In the genomic region with DNA sequence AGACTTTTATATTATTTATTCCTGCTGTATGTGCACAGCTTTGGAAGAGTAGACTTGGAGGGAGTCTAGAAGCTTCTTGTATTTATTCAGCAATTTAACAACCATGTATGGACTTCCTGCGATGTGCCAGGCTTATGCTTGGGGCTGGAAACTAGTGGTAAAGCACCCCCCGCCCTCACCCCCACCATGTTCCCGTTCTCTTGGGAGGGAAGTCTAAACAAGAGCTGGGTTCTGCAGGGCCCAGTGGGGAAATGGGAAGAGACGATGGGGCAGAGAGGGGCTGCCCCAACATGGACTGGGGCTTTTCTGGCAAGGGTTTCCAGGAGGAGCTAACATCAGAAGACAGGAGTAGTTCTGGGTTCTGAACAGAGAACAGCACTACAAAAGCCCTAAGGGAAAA, we compare ENCODE assay signal across 13 cellular contexts. TPM values are rescaled to one million over a fixed set of nuclear protein-coding genes. Genes with fewer than 3 reads are reported as not detected.
DNase-seq lines count a peak whose midpoint lies in the region; ATAC-seq, FAIRE-seq and TF ChIP-seq lines count a peak whose summit lies in the region.
"Had no signal": no experiment of that assay in that cellular context is flagged by ENCODE, and none has a peak within 500 bp of the region (broad histone marks: within the 10 kb centered on the region; RNA-seq: fewer than 3 reads in every experiment).

No MANE protein-coding gene starts in this region.

- no peaks in the 10 kb centered on the region for H3K36me3 ChIP-seq in liver (ENCODE audit: control insufficient read depth in 4 of 4, insufficient read depth in 3 of 4, low read depth in 1 of 4, low read length in 3 of 4)
- H3K36me3 ChIP-seq in HepG2 (replicated peaks in 1 of 2; ENCODE audit: control insufficient read depth in 1 of 2, insufficient read depth in 2 of 2, low read length in 2 of 2) = peaks cover 15 to 45% of the 10 kb centered on the region in 2 experiments; a peak in 4 of 5 replicates
- peaks cover 0 to 30% (median 0%) of the 10 kb centered on the region in 3 donors for H3K36me3 ChIP-seq in esophagus squamous epithelium
- H3K36me3 ChIP-seq in neutrophil = no peaks in the 10 kb centered on the region

- TF ChIP-seq POLR2A in HepG2 (IDR thresholded peaks at IDR 0.05; ENCODE audit: insufficient read depth in 1 of 2, low read depth in 2 of 2, low read length in 2 of 2) = no peak
- no peak for TF ChIP-seq POLR2A in esophagus squamous epithelium (IDR thresholded peaks at IDR 0.05)

- no peak for DNase-seq in HepG2 (ENCODE audit: low spot score)
- DNase-seq in esophagus squamous epithelium (lab: John Stamatoyannopoulos, UW) = no peak
- no peak for DNase-seq in HPDE6-E6E7 (ENCODE audit: extremely low spot score)
- DNase-seq in central memory CD4-positive, alpha-beta T cell = no peak
- no peak for DNase-seq in NCI-H2196 treated with DMSO at 0.1 percent for 48 hours (lab: John Stamatoyannopoulos, UW; ENCODE audit: unreplicated experiment)

- FAIRE-seq in HepG2 (lab: Jason Lieb, UNC) = no peak
- FAIRE-seq: TTC549 had no signal

- no TSS peak for BruUV-seq in HepG2 (replicated peaks; lab: Mats Ljungman, UMichigan)

- in situ Hi-C loops in HepG2 (cut with HindIII; ENCODE audit: extremely low pct_ligation_motif_present, low pct_unique_long_range_greater_than_20kb) = loop anchor here (25.0 kb wide), 1 partner anchor 1555 kb away; the partner anchor contains the start of gene HNRNPF

- H4K20me1 ChIP-seq in HepG2 (ENCODE audit: insufficient read depth, low read length) = peaks cover 9% of the 10 kb centered on the region; the same call in 1 of the 2 replicates

- POLR2A ChIA-PET in HepG2 (lab: Yijun Ruan, JAX) = interaction anchor here (1.1 to 13.2 kb wide), 5 partner anchors 8 to 708 kb away, joined by 3 to 407 read pairs (median 9); partner anchors contain the start of genes DEPP1 and RASSF4

- peaks cover 2 to 31% (median 11%) of the 10 kb centered on the region in 4 donors for H3K4me1 ChIP-seq in liver (ENCODE audit: control insufficient read depth in 4 of 4, insufficient read depth in 4 of 4, low read length in 3 of 4)
- H3K4me1 ChIP-seq in HepG2 (ENCODE audit: insufficient read depth, low read length) = peaks cover 63% of the 10 kb centered on the region
- peaks cover 15 to 72% (median 29%) of the 10 kb centered on the region in 3 donors for H3K4me1 ChIP-seq in esophagus squamous epithelium
- peaks cover 34 to 46% of the 10 kb centered on the region in 2 experiments for H3K4me1 ChIP-seq in neutrophil (ENCODE audit: control insufficient read depth in 1 of 2, insufficient read depth in 1 of 2, low read depth in 1 of 2, low read length in 1 of 2)

- H3K9me3 ChIP-seq in liver (ENCODE audit: control insufficient read depth in 4 of 4, low read length in 3 of 4) = no peaks in the 10 kb centered on the region
- no peaks in the 10 kb centered on the region for H3K9me3 ChIP-seq in HepG2 (ENCODE audit: low read length)
- no peaks in the 10 kb centered on the region for H3K9me3 ChIP-seq in esophagus squamous epithelium
- no peaks in the 10 kb centered on the region for H3K9me3 ChIP-seq in neutrophil

- TF ChIP-seq CTCF in liver (IDR thresholded peaks at IDR 0.05; ENCODE audit: low read depth, low read length, missing input control) (no peak), HepG2 (CRISPR knock-in tag; IDR thresholded peaks at IDR 0.05) (no peak), esophagus squamous epithelium (IDR thresholded peaks at IDR 0.05) (no peak), neutrophil (IDR thresholded peaks at IDR 0.05) (no peak)

- H3K79me2 ChIP-seq in HepG2 (ENCODE audit: insufficient read depth, low read length) = peaks cover 53% of the 10 kb centered on the region

- intact Hi-C loops in HepG2 (cut with micrococcal nuclease; ENCODE audit: unreplicated experiment) (no loop called here), esophagus squamous epithelium (cut with DNase I) (no loop called here)

- TF ChIP-seq RAD21 in liver (IDR thresholded peaks at IDR 0.05) (no peak), HepG2 (CRISPR knock-in tag; IDR thresholded peaks at IDR 0.05) (no peak)

- CTCF ChIA-PET in HepG2 (lab: Yijun Ruan, JAX; ENCODE audit: low intra/inter-chr PET ratio, low total read pairs) = no interaction called here

- H3K9ac ChIP-seq in liver (ENCODE audit: low read depth in 1 of 2, low read length in 2 of 2) = no peak overlapping the region
- H3K9ac ChIP-seq in HepG2 (ENCODE audit: insufficient read depth, low read depth, low read length) = no peak overlapping the region

- H3K27me3 ChIP-seq in liver (ENCODE audit: control insufficient read depth in 4 of 4, insufficient read depth in 4 of 4, low read length in 3 of 4) (no peaks in the 10 kb centered on the region), HepG2 (ENCODE audit: control insufficient read depth in 1 of 2, insufficient read depth in 2 of 2, low read length in 2 of 2) (no peaks in the 10 kb centered on the region), esophagus squamous epithelium (no peaks in the 10 kb centered on the region), neutrophil (no peaks in the 10 kb centered on the region)

- TF ChIP-seq EP300 in HepG2 (IDR thresholded peaks at IDR 0.05; ENCODE audit: low read depth in 2 of 2, low read length in 2 of 2) (no peak), HepG2 (CRISPR knock-in tag; IDR thresholded peaks at IDR 0.05; ENCODE audit: borderline replicate concordance) (no peak)

- no peak overlapping the region for H2AFZ ChIP-seq in HepG2 (ENCODE audit: low read length)

- H3K27ac ChIP-seq in liver (ENCODE audit: low read depth in 1 of 2, low read length in 2 of 2) (peak overlapping the region; percentile 48 to 49), HepG2 (ENCODE audit: extremely low read length, insufficient read depth, low read length) (no peak overlapping the region), esophagus squamous epithelium (peak overlapping the region in 3 of 4 donors; percentile 60 to 92 (median 65)), neutrophil (peak overlapping the region; percentile 58)

- no peak for ATAC-seq in HepG2
- no peak for ATAC-seq in HG02870 (IDR thresholded peaks at IDR 0.05; ENCODE audit: unreplicated experiment)
- ATAC-seq: esophagus mucosa had no signal

- no peak overlapping the region for H3K4me3 ChIP-seq in liver (ENCODE audit: low read depth in 1 of 3, low read length in 3 of 3)
- no peak overlapping the region for H3K4me3 ChIP-seq in HepG2 (replicated peaks in 1 of 3; ENCODE audit: insufficient read depth in 1 of 3, low read depth in 2 of 3, low read length in 3 of 3)
- no peak overlapping the region for H3K4me3 ChIP-seq in esophagus squamous epithelium
- H3K4me3 ChIP-seq in neutrophil (ENCODE audit: low read depth in 1 of 2, low read length in 1 of 2) = peak overlapping the region in 1 of 2 experiments; percentile 9

- no peak overlapping the region for H3K4me2 ChIP-seq in HepG2 (ENCODE audit: low read depth, low read length)

- 79% methylated on average over 4 of the region's 4 CpGs for WGBS in liver
- WGBS in HepG2 (ENCODE audit: low lambda C conversion rate) = 98% methylated on average over 4 of the region's 4 CpGs
- WGBS in esophagus squamous epithelium, 2 donors = 33 to 65% methylated on average over 4 of the region's 4 CpGs

RNA-seq across cellular contexts. Expression of gene RASSF4, which starts 8.0 kb away (rescaled TPM):
- total RNA-seq in liver (10 to 100 TPM in 1 of 2 donors, 1 to 10 TPM in 1; 8.2 to 26.9 TPM), HepG2 (2016; rRNA removed; fragmentation: Illumina TruSeq; extraction: Trizol) (49.9 and 51.7 TPM in 2 replicates), esophagus squamous epithelium (10 to 100 TPM in 1 of 4 donors, 1 to 10 TPM in 3; 1.7 to 22.5 (median 7.4) TPM)
- polyA plus RNA-seq in liver (10 to 100 TPM; 12.4 to 12.5 TPM), HepG2 (2011; rRNA removed) (34.0 and 39.7 TPM in 2 replicates)
- total RNA-seq in HepG2 (2016; cell fraction: cytosol; rRNA removed; fragmentation: Illumina TruSeq; extraction: Trizol; ENCODE audit: low read depth) = 22.4 and 22.8 TPM in 2 replicates
- total RNA-seq in HepG2 (2016; cell fraction: insoluble cytoplasmic fraction; rRNA removed; fragmentation: Illumina TruSeq; extraction: Trizol) = 49.9 and 50.1 TPM in 2 replicates
- 39.2 and 45.6 TPM in 2 replicates for total RNA-seq in HepG2 (2016; cell fraction: membrane; rRNA removed; fragmentation: Illumina TruSeq; extraction: Trizol)
- 52.1 and 54.6 TPM in 2 replicates for total RNA-seq in HepG2 (2016; cell fraction: nucleus; rRNA removed; fragmentation: Illumina TruSeq; extraction: Trizol)
- 20.4 and 25.8 TPM in 2 replicates for polyA plus RNA-seq in HepG2 (2011; cell fraction: cytosol; rRNA removed)
- polyA plus RNA-seq in HepG2 (2011; cell fraction: nucleus; rRNA removed) = 140 TPM in 2 replicates
- polyA plus RNA-seq in HepG2 (2012) = 25.0 and 26.7 TPM in 2 replicates
- 18.5 and 22.5 TPM in 2 replicates for polyA plus RNA-seq in HepG2 (2016; cell fraction: cytosol; fragmentation: Illumina TruSeq; extraction: Trizol; ENCODE audit: low read depth)
- 53.5 and 57.9 TPM in 2 replicates for polyA plus RNA-seq in HepG2 (2016; cell fraction: insoluble cytoplasmic fraction; fragmentation: Illumina TruSeq; extraction: Trizol; ENCODE audit: low read depth)
- 31.2 and 31.3 TPM in 2 replicates for polyA plus RNA-seq in HepG2 (2016; cell fraction: membrane; fragmentation: Illumina TruSeq; extraction: Trizol; ENCODE audit: low read depth)
- polyA plus RNA-seq in HepG2 (2016; cell fraction: nucleus; fragmentation: Illumina TruSeq; extraction: Trizol; ENCODE audit: insufficient read depth, low read depth) = 84.5 and 98.6 TPM in 2 replicates
- 0.12 and 67.0 TPM in 2 replicates for polyA minus RNA-seq in HepG2 (2011; rRNA and poly(A)+ RNA removed; ENCODE audit: low replicate concordance)
- polyA minus RNA-seq in HepG2 (2011; cell fraction: cytosol; rRNA and poly(A)+ RNA removed) = 13.4 and 16.0 TPM in 2 replicates
- 74.3 and 88.9 TPM in 2 replicates for polyA minus RNA-seq in HepG2 (2011; cell fraction: nucleus; rRNA and poly(A)+ RNA removed)

RNA-seq across cellular contexts. Expression of gene DEPP1, which starts 11.0 kb away (rescaled TPM):
- total RNA-seq in liver = 10 to 100 TPM; 10.7 to 33.4 TPM
- polyA plus RNA-seq in liver = 10 to 100 TPM; 33.5 to 79.3 TPM
- total RNA-seq in HepG2 (2016; rRNA removed; fragmentation: Illumina TruSeq; extraction: Trizol) = 11.2 and 14.8 TPM in 2 replicates
- 3.0 and 5.0 TPM in 2 replicates for total RNA-seq in HepG2 (2016; cell fraction: cytosol; rRNA removed; fragmentation: Illumina TruSeq; extraction: Trizol; ENCODE audit: low read depth)
- total RNA-seq in HepG2 (2016; cell fraction: insoluble cytoplasmic fraction; rRNA removed; fragmentation: Illumina TruSeq; extraction: Trizol) = 9.0 and 15.3 TPM in 2 replicates
- 9.0 and 9.3 TPM in 2 replicates for total RNA-seq in HepG2 (2016; cell fraction: membrane; rRNA removed; fragmentation: Illumina TruSeq; extraction: Trizol)
- 15.1 and 16.0 TPM in 2 replicates for total RNA-seq in HepG2 (2016; cell fraction: nucleus; rRNA removed; fragmentation: Illumina TruSeq; extraction: Trizol)
- 270 and 338 TPM in 2 replicates for polyA plus RNA-seq in HepG2 (2011; rRNA removed)
- polyA plus RNA-seq in HepG2 (2011; cell fraction: cytosol; rRNA removed) = 261 and 317 TPM in 2 replicates
- 103 and 135 TPM in 2 replicates for polyA plus RNA-seq in HepG2 (2011; cell fraction: nucleus; rRNA removed)
- polyA plus RNA-seq in HepG2 (2012) = 132 and 232 TPM in 2 replicates
- 2.0 and 2.5 TPM in 2 replicates for polyA plus RNA-seq in HepG2 (2016; cell fraction: cytosol; fragmentation: Illumina TruSeq; extraction: Trizol; ENCODE audit: low read depth)
- polyA plus RNA-seq in HepG2 (2016; cell fraction: insoluble cytoplasmic fraction; fragmentation: Illumina TruSeq; extraction: Trizol; ENCODE audit: low read depth) = 9.3 and 11.2 TPM in 2 replicates
- polyA plus RNA-seq in HepG2 (2016; cell fraction: membrane; fragmentation: Illumina TruSeq; extraction: Trizol; ENCODE audit: low read depth) = 3.6 and 5.2 TPM in 2 replicates
- polyA plus RNA-seq in HepG2 (2016; cell fraction: nucleus; fragmentation: Illumina TruSeq; extraction: Trizol; ENCODE audit: insufficient read depth, low read depth) = 13.4 and 15.5 TPM in 2 replicates
- polyA minus RNA-seq in HepG2 (2011; rRNA and poly(A)+ RNA removed; ENCODE audit: low replicate concordance) = 1.8 and 739 TPM in 2 replicates
- polyA minus RNA-seq in HepG2 (2011; cell fraction: cytosol; rRNA and poly(A)+ RNA removed) = 249 and 254 TPM in 2 replicates
- polyA minus RNA-seq in HepG2 (2011; cell fraction: nucleus; rRNA and poly(A)+ RNA removed) = 107 and 142 TPM in 2 replicates
- 100 to 1,000 TPM in 1 of 4 donors, 10 to 100 TPM in 1, 1 to 10 TPM in 2; 2.5 to 116 (median 27.5) TPM for total RNA-seq in esophagus squamous epithelium

RNA-seq across cellular contexts. Expression of gene ZNF22, which starts 33.1 kb away (rescaled TPM):
- total RNA-seq in liver (10 to 100 TPM; 19.3 to 22.6 TPM), HepG2 (2016; rRNA removed; fragmentation: Illumina TruSeq; extraction: Trizol) (0.40 and 0.58 TPM in 2 replicates), esophagus squamous epithelium (10 to 100 TPM in 2 of 4 donors, 1 to 10 TPM in 2; 3.6 to 14.5 (median 8.0) TPM)
- polyA plus RNA-seq in liver (10 to 100 TPM; 10.3 to 21.3 TPM), HepG2 (2011; rRNA removed) (1.1 and 1.3 TPM in 2 replicates)
- total RNA-seq in HepG2 (2016; cell fraction: cytosol; rRNA removed; fragmentation: Illumina TruSeq; extraction: Trizol; ENCODE audit: low read depth) = not detected in 2 replicates
- 0.49 and 0.56 TPM in 2 replicates for total RNA-seq in HepG2 (2016; cell fraction: insoluble cytoplasmic fraction; rRNA removed; fragmentation: Illumina TruSeq; extraction: Trizol)
- total RNA-seq in HepG2 (2016; cell fraction: membrane; rRNA removed; fragmentation: Illumina TruSeq; extraction: Trizol) = 0.28 and 0.45 TPM in 2 replicates
- 0.75 and 1.2 TPM in 2 replicates for total RNA-seq in HepG2 (2016; cell fraction: nucleus; rRNA removed; fragmentation: Illumina TruSeq; extraction: Trizol)
- polyA plus RNA-seq in HepG2 (2011; cell fraction: cytosol; rRNA removed) = 0.35 and 0.77 TPM in 2 replicates
- 1.2 and 1.7 TPM in 2 replicates for polyA plus RNA-seq in HepG2 (2011; cell fraction: nucleus; rRNA removed)
- polyA plus RNA-seq in HepG2 (2012) = 1.6 and 2.5 TPM in 2 replicates
- 0.07 and 0.09 TPM in 2 replicates for polyA plus RNA-seq in HepG2 (2016; cell fraction: cytosol; fragmentation: Illumina TruSeq; extraction: Trizol; ENCODE audit: low read depth)
- 0.60 and 0.62 TPM in 2 replicates for polyA plus RNA-seq in HepG2 (2016; cell fraction: insoluble cytoplasmic fraction; fragmentation: Illumina TruSeq; extraction: Trizol; ENCODE audit: low read depth)
- polyA plus RNA-seq in HepG2 (2016; cell fraction: membrane; fragmentation: Illumina TruSeq; extraction: Trizol; ENCODE audit: low read depth) = 0.22 and 0.27 TPM in 2 replicates
- polyA plus RNA-seq in HepG2 (2016; cell fraction: nucleus; fragmentation: Illumina TruSeq; extraction: Trizol; ENCODE audit: insufficient read depth, low read depth) = 0.89 and 1.1 TPM in 2 replicates
- polyA minus RNA-seq in HepG2 (2011; rRNA and poly(A)+ RNA removed; ENCODE audit: low replicate concordance) = not detected in 2 replicates
- polyA minus RNA-seq in HepG2 (2011; cell fraction: cytosol; rRNA and poly(A)+ RNA removed) = not detected in 2 replicates
- polyA minus RNA-seq in HepG2 (2011; cell fraction: nucleus; rRNA and poly(A)+ RNA removed) = 2.2 and 2.4 TPM in 2 replicates

RNA-seq across cellular contexts. Expression of gene TMEM72, which starts 56.5 kb away (rescaled TPM):
- under 1 TPM in 1 of 2 donors, not detected in 1; 0.33 TPM for total RNA-seq in liver
- under 1 TPM in 1 of 2 donors, not detected in 1; 0.02 TPM for polyA plus RNA-seq in liver
- total RNA-seq in HepG2 (2016; rRNA removed; fragmentation: Illumina TruSeq; extraction: Trizol) = 0.04 TPM in 1 of 2 replicates, not detected in the other
- total RNA-seq in HepG2 (2016; cell fraction: cytosol; rRNA removed; fragmentation: Illumina TruSeq; extraction: Trizol; ENCODE audit: low read depth) = 0.09 TPM in 1 of 2 replicates, not detected in the other
- 0.04 TPM in 1 of 2 replicates, not detected in the other for total RNA-seq in HepG2 (2016; cell fraction: insoluble cytoplasmic fraction; rRNA removed; fragmentation: Illumina TruSeq; extraction: Trizol)
- 0.12 TPM in 1 of 2 replicates, not detected in the other for total RNA-seq in HepG2 (2016; cell fraction: membrane; rRNA removed; fragmentation: Illumina TruSeq; extraction: Trizol)
- total RNA-seq in HepG2 (2016; cell fraction: nucleus; rRNA removed; fragmentation: Illumina TruSeq; extraction: Trizol) = 0.16 and 0.19 TPM in 2 replicates
- not detected in 2 replicates for polyA plus RNA-seq in HepG2 (2011; rRNA removed)
- polyA plus RNA-seq in HepG2 (2011; cell fraction: cytosol; rRNA removed) = not detected in 2 replicates
- polyA plus RNA-seq in HepG2 (2011; cell fraction: nucleus; rRNA removed) = not detected in 2 replicates
- not detected in 2 replicates for polyA plus RNA-seq in HepG2 (2012)
- polyA plus RNA-seq in HepG2 (2016; cell fraction: cytosol; fragmentation: Illumina TruSeq; extraction: Trizol; ENCODE audit: low read depth) = not detected in 2 replicates
- polyA plus RNA-seq in HepG2 (2016; cell fraction: insoluble cytoplasmic fraction; fragmentation: Illumina TruSeq; extraction: Trizol; ENCODE audit: low read depth) = not detected in 2 replicates
- polyA plus RNA-seq in HepG2 (2016; cell fraction: membrane; fragmentation: Illumina TruSeq; extraction: Trizol; ENCODE audit: low read depth) = not detected in 2 replicates
- not detected in 2 replicates for polyA plus RNA-seq in HepG2 (2016; cell fraction: nucleus; fragmentation: Illumina TruSeq; extraction: Trizol; ENCODE audit: insufficient read depth, low read depth)
- not detected in 2 replicates for polyA minus RNA-seq in HepG2 (2011; rRNA and poly(A)+ RNA removed; ENCODE audit: low replicate concordance)
- not detected in 2 replicates for polyA minus RNA-seq in HepG2 (2011; cell fraction: cytosol; rRNA and poly(A)+ RNA removed)
- 0.13 and 0.25 TPM in 2 replicates for polyA minus RNA-seq in HepG2 (2011; cell fraction: nucleus; rRNA and poly(A)+ RNA removed)
- total RNA-seq in esophagus squamous epithelium = not detected
- total RNA-seq: activated naive CD4-positive, alpha-beta T cell treated with anti-CD3 and anti-CD28 coated beads, Interleukin-2, amount 50 U/mL, for 72 hours; esophagus mucosa; M059J; urinary bladder had no signal
- polyA plus RNA-seq: urinary bladder had no signal
